In genomic region chr1:182685186-182685585, GRCh38 we compare ENCODE assay signal across 20 cellular contexts. TPM values are rescaled to one million over a fixed set of nuclear protein-coding genes. Genes with fewer than 3 reads are reported as not detected.
"Had no signal": no experiment of that assay in that cellular context is flagged by ENCODE, and none has a peak within 500 bp of the region (broad histone marks: within the 10 kb centered on the region; RNA-seq: fewer than 3 reads in every experiment).

No MANE protein-coding gene starts in this region.

- H3K27ac ChIP-seq: brain microvascular endothelial cell, esophagus muscularis mucosa, right atrium auricular region, skin epidermis, tibial nerve had no signal

- DNase-seq: activated CD4-positive, alpha-beta T cell treated with anti-CD3 and anti-CD28 coated beads, Interleukin-2, amount 10 ng/mL, durations not matched to agents 7 days and 5 days; activated CD8-positive, alpha-beta memory T cell treated with anti-CD3 and anti-CD28 coated beads, Interleukin-2, amount 50 U/mL, for 48 hours; activated naive CD8-positive, alpha-beta T cell treated with anti-CD3 and anti-CD28 coated beads, Interleukin-2, amount 10 ng/mL, durations not matched to agents 7 days and 5 days; brain microvascular endothelial cell; cortex of kidney; effector CD4-positive, alpha-beta T cell; kidney; mesenchymal stem cell; naive thymus-derived CD8-positive, alpha-beta T cell; stimulated activated CD4-positive, alpha-beta T cell treated with anti-CD3 and anti-CD28 coated beads, Interleukin-15, amount 100 ng/mL, for 24 hours; stimulated activated CD4-positive, alpha-beta T cell treated with anti-CD3 and anti-CD28 coated beads, Interleukin-4, amount 100 ng/mL, for 1 hour; stimulated activated naive CD4-positive, alpha-beta T cell; T-helper 9 cell had no signal

- ATAC-seq: naive thymus-derived CD8-positive, alpha-beta T cell had no signal

- H3K4me3 ChIP-seq: esophagus muscularis mucosa, right atrium auricular region, skin epidermis, tibial nerve had no signal

- H3K4me1 ChIP-seq: right atrium auricular region, tibial nerve had no signal

- H3K9me3 ChIP-seq: esophagus muscularis mucosa, right atrium auricular region, tibial nerve had no signal

- H3K36me3 ChIP-seq: brain microvascular endothelial cell, esophagus muscularis mucosa, right atrium auricular region, tibial nerve had no signal

- H3K27me3 ChIP-seq: brain microvascular endothelial cell, right atrium auricular region had no signal

RNA-seq across cellular contexts. Expression of gene RGS8, which starts 0.8 kb away (rescaled TPM):
- total RNA-seq: activated CD4-positive, alpha-beta T cell treated with anti-CD3 and anti-CD28 coated beads, Interleukin-2, amount 10 ng/mL, durations not matched to agents 7 days and 5 days; activated naive CD8-positive, alpha-beta T cell treated with anti-CD3 and anti-CD28 coated beads, Interleukin-2, amount 10 ng/mL, durations not matched to agents 7 days and 5 days; activated T-helper 1 cell treated with anti-CD3 and anti-CD28 coated beads, Interleukin-12 subunit alpha, Interleukin-12 subunit beta, Interleukin-2, Interleukin-4 antibody, amounts not matched to agents 30 ng/mL and 10 ng/mL and 1 ng/mL, durations not matched to agents 14 hours and 24 hours and 36 hours; kidney; naive thymus-derived CD8-positive, alpha-beta T cell; subcutaneous adipose tissue; tibial nerve had no signal
- polyA plus RNA-seq: liver; naive thymus-derived CD8-positive, alpha-beta T cell had no signal
